ENCODE assay signal across 8 cellular contexts in genomic region chr7:159197066-159197975, GRCh38. TPM values are rescaled to one million over a fixed set of nuclear protein-coding genes. Genes with fewer than 3 reads are reported as not detected.
DNase-seq lines count a peak whose midpoint lies in the region; ATAC-seq lines count a peak whose summit lies in the region.

No MANE protein-coding gene starts in this region.

- H3K27me3 ChIP-seq in BLaER1 treated with 17β-estradiol and CSF1 and Interleukin-3, amounts not matched to agents 10 nM and 100 nM = no peaks in the 10 kb centered on the region

- peak overlapping the region in 10 of 11 experiments; percentile 24 to 70 (median 62); a peak in 19 of 22 replicates for H3K27ac ChIP-seq in BLaER1 treated with 17β-estradiol and CSF1 and Interleukin-3, amounts not matched to agents 10 nM and 100 nM

- no peaks in the 10 kb centered on the region for H4K20me1 ChIP-seq in BLaER1 treated with 17β-estradiol and CSF1 and Interleukin-3, amounts not matched to agents 10 nM and 100 nM

- H3K4me2 ChIP-seq in BLaER1 treated with 17β-estradiol and CSF1 and Interleukin-3, amounts not matched to agents 10 nM and 100 nM = peak overlapping the region; percentile 70 to 88 (median 80)

- DNase-seq in NCI-H187 treated with DMSO at 0.1 percent for 48 hours (lab: John Stamatoyannopoulos, UW) (peak; percentile 40), mucosa of gallbladder (ENCODE audit: low spot score) (no peak), OCI-M2 (lab: John Stamatoyannopoulos, UW; ENCODE audit: unreplicated experiment) (no peak), SKM-1 (lab: John Stamatoyannopoulos, UW; ENCODE audit: unreplicated experiment) (no peak)
- DNase-seq in activated naive CD4-positive, alpha-beta T cell treated with anti-CD3 and anti-CD28 coated beads, Interleukin-2, amount 50 U/mL, for 16 hours = peak; percentile 27
- DNase-seq in stimulated activated CD4-positive, alpha-beta T cell treated with anti-CD3 and anti-CD28 coated beads, Interleukin-12 subunit alpha, Interleukin-12 subunit beta, amount 100 ng/mL, for 24 hours (ENCODE audit: low read depth in 2 of 2) = peak; percentile 21 to 28

- no peaks in the 10 kb centered on the region for H3K9me3 ChIP-seq in BLaER1 treated with 17β-estradiol and CSF1 and Interleukin-3, amounts not matched to agents 10 nM and 100 nM (replicated peaks in 1 of 11)

- H3K4me1 ChIP-seq in BLaER1 treated with 17β-estradiol and CSF1 and Interleukin-3, amounts not matched to agents 10 nM and 100 nM = peaks cover 34 to 83% (median 69%) of the 10 kb centered on the region in 10 experiments

- ATAC-seq in GM21381 (IDR thresholded peaks at IDR 0.05; ENCODE audit: unreplicated experiment) = peak; percentile 70

- H3K36me3 ChIP-seq in BLaER1 treated with 17β-estradiol and CSF1 and Interleukin-3, amounts not matched to agents 10 nM and 100 nM = no peaks in the 10 kb centered on the region

- H3K9ac ChIP-seq in BLaER1 treated with 17β-estradiol and CSF1 and Interleukin-3, amounts not matched to agents 10 nM and 100 nM = peak overlapping the region in 8 of 11 experiments; percentile 3 to 60 (median 32); a peak in 14 of 22 replicates

- peak overlapping the region in 7 of 10 experiments; percentile 5 to 47 (median 10); a peak in 8 of 20 replicates for H3K4me3 ChIP-seq in BLaER1 treated with 17β-estradiol and CSF1 and Interleukin-3, amounts not matched to agents 10 nM and 100 nM

RNA-seq across cellular contexts. Expression of gene VIPR2, which starts 52.7 kb away (rescaled TPM):
- total RNA-seq in mucosa of gallbladder = 7.3 TPM

Comparison
In these comparisons a context has a peak if more than half of its experiments do, and no peak if none do; other contexts are left out.
1. DNase-seq: peak in NCI-H187 treated with DMSO at 0.1 percent for 48 hours (single experiment), activated naive CD4-positive, alpha-beta T cell treated with anti-CD3 and anti-CD28 coated beads, Interleukin-2, amount 50 U/mL, for 16 hours (single experiment) and stimulated activated CD4-positive, alpha-beta T cell treated with anti-CD3 and anti-CD28 coated beads, Interleukin-12 subunit alpha, Interleukin-12 subunit beta, amount 100 ng/mL, for 24 hours (2 of 2); none in mucosa of gallbladder (single experiment), OCI-M2 (single experiment) and SKM-1 (single experiment).